Comparison of ENCODE assay signal across 9 cellular contexts in the genomic region with DNA sequence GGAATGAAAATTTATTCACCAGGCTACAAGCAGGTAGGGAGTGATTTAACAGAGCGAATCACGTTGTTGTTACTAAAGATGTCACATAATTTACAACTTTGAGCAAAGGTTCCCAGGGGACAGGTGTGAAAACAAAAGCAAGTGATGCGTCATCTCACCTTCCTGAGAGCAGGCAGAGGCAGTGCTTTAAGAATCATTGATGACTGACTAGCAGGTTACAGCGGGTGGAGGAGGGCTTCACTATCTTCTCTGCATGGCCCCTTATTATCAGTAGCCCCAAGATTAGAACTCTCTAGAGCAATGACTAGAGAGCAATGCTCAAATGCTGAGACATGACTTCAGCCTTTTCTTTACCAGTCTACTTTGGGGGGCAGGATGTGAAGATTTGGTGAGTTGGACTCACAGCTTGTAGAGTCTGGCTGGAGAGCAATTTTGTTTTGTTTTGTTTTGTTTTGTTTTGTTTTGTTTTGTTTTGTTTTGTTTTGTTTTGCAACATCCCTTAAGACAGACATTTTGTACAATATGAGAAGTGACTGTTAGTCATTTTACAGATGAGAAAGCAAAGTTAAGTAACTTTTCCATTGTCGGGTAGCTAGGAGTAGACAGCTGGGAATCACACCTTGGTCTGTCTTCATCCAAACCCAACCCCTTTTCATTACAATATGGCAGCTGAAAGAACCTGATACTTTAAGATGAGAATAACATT.
DNase-seq lines count a peak whose midpoint lies in the region; ATAC-seq and TF ChIP-seq lines count a peak whose summit lies in the region.
"Had no signal": no experiment of that assay in that cellular context is flagged by ENCODE, and none has a peak within 500 bp of the region (broad histone marks: within the 10 kb centered on the region; RNA-seq: fewer than 3 reads in every experiment).

No MANE protein-coding gene starts in this region.

- H3K9me2 ChIP-seq in SK-N-SH, result no peaks in the 10 kb centered on the region

- ATAC-seq in GM18508 (IDR thresholded peaks at IDR 0.05; ENCODE audit: insufficient read depth, unreplicated experiment), result peak; percentile 62
- peak; percentile 35 for ATAC-seq in GM19468 (IDR thresholded peaks at IDR 0.05; ENCODE audit: extremely low read depth, unreplicated experiment)
- ATAC-seq in HG03175 (IDR thresholded peaks at IDR 0.05; ENCODE audit: unreplicated experiment), result peak; percentile 94
- ATAC-seq in foreskin keratinocyte, result peak; percentile 47
- ATAC-seq in HG03039 (IDR thresholded peaks at IDR 0.05; ENCODE audit: unreplicated experiment), result no peak
- no peak for ATAC-seq in WTC11

- no peak for TF ChIP-seq EP300 in SK-N-SH (IDR thresholded peaks at IDR 0.05; ENCODE audit: borderline replicate concordance in 1 of 2, low read depth in 1 of 2, low read length in 1 of 2)

- no peak overlapping the region for H3K4me2 ChIP-seq in SK-N-SH

- H3K4me1 Mint-ChIP-seq in WTC11, result peaks cover 9% of the 10 kb centered on the region

- H3K79me2 ChIP-seq in SK-N-SH (ENCODE audit: insufficient read depth), result no peaks in the 10 kb centered on the region

- H3K27me3 Mint-ChIP-seq in WTC11 (ENCODE audit: low read depth), result peaks cover 48% of the 10 kb centered on the region

- H3K36me3 Mint-ChIP-seq in WTC11, result peaks cover 21% of the 10 kb centered on the region

- no peak overlapping the region for H3K4me3 ChIP-seq in SK-N-SH (ENCODE audit: low read depth in 2 of 2, low read length in 1 of 2)

- no peaks in the 10 kb centered on the region for H3K36me3 ChIP-seq in SK-N-SH (replicated peaks in 1 of 2; ENCODE audit: control insufficient read depth in 1 of 2, insufficient read depth in 2 of 2, low read length in 1 of 2)

- H3K4me3 Mint-ChIP-seq in WTC11, result no peak overlapping the region
- H3K4me3 Mint-ChIP-seq: H9 had no signal

- no peak for TF ChIP-seq CTCF in foreskin keratinocyte (conservative IDR thresholded peaks at IDR 0.05)
- no peak for TF ChIP-seq CTCF in WTC11 (IDR thresholded peaks at IDR 0.05)
- no peak for TF ChIP-seq CTCF in SK-N-SH (IDR thresholded peaks at IDR 0.05)

- POLR2A ChIA-PET in WTC11 (lab: Charles Lee), result no interaction called here
- POLR2A ChIA-PET in SK-N-SH (lab: Yijun Ruan, JAX), result no interaction called here

- no peak for TF ChIP-seq RAD21 in SK-N-SH (IDR thresholded peaks at IDR 0.05; ENCODE audit: low read length)

- no peaks in the 10 kb centered on the region for H4K20me1 ChIP-seq in SK-N-SH (ENCODE audit: insufficient read depth)

- no peak overlapping the region for H2AFZ ChIP-seq in SK-N-SH (ENCODE audit: low read depth)

- WGBS in SK-N-SH (ENCODE audit: low lambda C conversion rate), result 77% methylated on average over 5 of the region's 5 CpGs

- CTCF ChIA-PET in WTC11 (lab: Charles Lee) (interaction anchor here (1.6 kb wide), 1 partner anchor 15 kb away, joined by 5 read pairs; no protein-coding TSS in a partner anchor), SK-N-SH (lab: Yijun Ruan, JAX) (interaction anchor here (1.3 to 1.5 kb wide), 2 partner anchors 29 to 58 kb away, joined by 3 to 6 read pairs; no protein-coding TSS in a partner anchor)

- peaks cover 18% of the 10 kb centered on the region for H3F3A ChIP-seq in SK-N-SH (replicated peaks; ENCODE audit: insufficient read depth)

- DNase-seq in foreskin keratinocyte (peak; percentile 50 to 72), WTC11 (ENCODE audit: low spot score) (no peak), posterior cingulate gyrus (no peak), SK-N-SH (no peak)
- DNase-seq: H9 had no signal

- H3K9me3 Mint-ChIP-seq in WTC11, result peaks cover 34% of the 10 kb centered on the region

- H3K9me3 ChIP-seq in SK-N-SH, result no peaks in the 10 kb centered on the region

- H3K4me1 ChIP-seq in foreskin keratinocyte, result peaks cover 26% of the 10 kb centered on the region
- H3K4me1 ChIP-seq in SK-N-SH (ENCODE audit: control insufficient read depth in 1 of 2, insufficient read depth in 2 of 2, low read depth in 1 of 2, low read length in 1 of 2), result peaks cover 0 to 5% of the 10 kb centered on the region in 2 experiments; a peak in 1 of 4 replicates

- no peaks in the 10 kb centered on the region for H3K27me3 ChIP-seq in foreskin keratinocyte
- H3K27me3 ChIP-seq in SK-N-SH (ENCODE audit: insufficient read depth), result no peaks in the 10 kb centered on the region

- intact Hi-C loops in posterior cingulate gyrus (cut with DNase I), result no loop called here

- H3K27ac ChIP-seq in foreskin keratinocyte, result peak overlapping the region; percentile 43
- no peak overlapping the region for H3K27ac ChIP-seq in SK-N-SH (ENCODE audit: low read depth in 2 of 2, low read length in 1 of 2)

- no peak overlapping the region for H3K27ac Mint-ChIP-seq in WTC11
- H3K27ac Mint-ChIP-seq: H9 had no signal

- no peak overlapping the region for H3K9ac ChIP-seq in SK-N-SH

TF ChIP-seq in WTC11, 78 proteins besides CTCF, POLR2A, EP300 and RAD21:
- TF ChIP-seq AR (CRISPR knock-in tag; IDR thresholded peaks at IDR 0.05) (no peak), TCF7 (CRISPR knock-in tag; IDR thresholded peaks at IDR 0.05; ENCODE audit: low read depth) (no peak), MLX (CRISPR knock-in tag; IDR thresholded peaks at IDR 0.05) (no peak), CREM (CRISPR knock-in tag; IDR thresholded peaks at IDR 0.05) (no peak), MYBL2 (CRISPR knock-in tag; IDR thresholded peaks at IDR 0.05) (no peak), GABPB1 (CRISPR knock-in tag; IDR thresholded peaks at IDR 0.05) (no peak), HMGA2 (CRISPR knock-in tag; IDR thresholded peaks at IDR 0.05) (no peak)

TF ChIP-seq in SK-N-SH, 30 proteins besides CTCF, POLR2A, EP300 and RAD21 (continues in another document):
- no peak for TF ChIP-seq RCOR1 (IDR thresholded peaks at IDR 0.05; ENCODE audit: low read length)
- TF ChIP-seq, protein P1, sequence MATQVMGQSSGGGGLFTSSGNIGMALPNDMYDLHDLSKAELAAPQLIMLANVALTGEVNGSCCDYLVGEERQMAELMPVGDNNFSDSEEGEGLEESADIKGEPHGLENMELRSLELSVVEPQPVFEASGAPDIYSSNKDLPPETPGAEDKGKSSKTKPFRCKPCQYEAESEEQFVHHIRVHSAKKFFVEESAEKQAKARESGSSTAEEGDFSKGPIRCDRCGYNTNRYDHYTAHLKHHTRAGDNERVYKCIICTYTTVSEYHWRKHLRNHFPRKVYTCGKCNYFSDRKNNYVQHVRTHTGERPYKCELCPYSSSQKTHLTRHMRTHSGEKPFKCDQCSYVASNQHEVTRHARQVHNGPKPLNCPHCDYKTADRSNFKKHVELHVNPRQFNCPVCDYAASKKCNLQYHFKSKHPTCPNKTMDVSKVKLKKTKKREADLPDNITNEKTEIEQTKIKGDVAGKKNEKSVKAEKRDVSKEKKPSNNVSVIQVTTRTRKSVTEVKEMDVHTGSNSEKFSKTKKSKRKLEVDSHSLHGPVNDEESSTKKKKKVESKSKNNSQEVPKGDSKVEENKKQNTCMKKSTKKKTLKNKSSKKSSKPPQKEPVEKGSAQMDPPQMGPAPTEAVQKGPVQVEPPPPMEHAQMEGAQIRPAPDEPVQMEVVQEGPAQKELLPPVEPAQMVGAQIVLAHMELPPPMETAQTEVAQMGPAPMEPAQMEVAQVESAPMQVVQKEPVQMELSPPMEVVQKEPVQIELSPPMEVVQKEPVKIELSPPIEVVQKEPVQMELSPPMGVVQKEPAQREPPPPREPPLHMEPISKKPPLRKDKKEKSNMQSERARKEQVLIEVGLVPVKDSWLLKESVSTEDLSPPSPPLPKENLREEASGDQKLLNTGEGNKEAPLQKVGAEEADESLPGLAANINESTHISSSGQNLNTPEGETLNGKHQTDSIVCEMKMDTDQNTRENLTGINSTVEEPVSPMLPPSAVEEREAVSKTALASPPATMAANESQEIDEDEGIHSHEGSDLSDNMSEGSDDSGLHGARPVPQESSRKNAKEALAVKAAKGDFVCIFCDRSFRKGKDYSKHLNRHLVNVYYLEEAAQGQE (IDR thresholded peaks at IDR 0.05; ENCODE audit: low read depth, low read length), result no peak
- no peak for TF ChIP-seq CHD2 (IDR thresholded peaks at IDR 0.05; ENCODE audit: low read length, partially characterized antibody)
- TF ChIP-seq, protein P2, sequence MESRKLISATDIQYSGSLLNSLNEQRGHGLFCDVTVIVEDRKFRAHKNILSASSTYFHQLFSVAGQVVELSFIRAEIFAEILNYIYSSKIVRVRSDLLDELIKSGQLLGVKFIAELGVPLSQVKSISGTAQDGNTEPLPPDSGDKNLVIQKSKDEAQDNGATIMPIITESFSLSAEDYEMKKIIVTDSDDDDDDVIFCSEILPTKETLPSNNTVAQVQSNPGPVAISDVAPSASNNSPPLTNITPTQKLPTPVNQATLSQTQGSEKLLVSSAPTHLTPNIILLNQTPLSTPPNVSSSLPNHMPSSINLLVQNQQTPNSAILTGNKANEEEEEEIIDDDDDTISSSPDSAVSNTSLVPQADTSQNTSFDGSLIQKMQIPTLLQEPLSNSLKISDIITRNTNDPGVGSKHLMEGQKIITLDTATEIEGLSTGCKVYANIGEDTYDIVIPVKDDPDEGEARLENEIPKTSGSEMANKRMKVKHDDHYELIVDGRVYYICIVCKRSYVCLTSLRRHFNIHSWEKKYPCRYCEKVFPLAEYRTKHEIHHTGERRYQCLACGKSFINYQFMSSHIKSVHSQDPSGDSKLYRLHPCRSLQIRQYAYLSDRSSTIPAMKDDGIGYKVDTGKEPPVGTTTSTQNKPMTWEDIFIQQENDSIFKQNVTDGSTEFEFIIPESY (IDR thresholded peaks at IDR 0.05; ENCODE audit: borderline replicate concordance, low read depth), result no peak
- no peak for TF ChIP-seq NFIC (IDR thresholded peaks at IDR 0.05; ENCODE audit: borderline replicate concordance)
- no peak for TF ChIP-seq YY1 (IDR thresholded peaks at IDR 0.05; ENCODE audit: low read depth)
- no peak for TF ChIP-seq RFX5 (IDR thresholded peaks at IDR 0.05; ENCODE audit: low read length)
- TF ChIP-seq RXRA (IDR thresholded peaks at IDR 0.05; ENCODE audit: borderline replicate concordance, low read depth), result no peak
- TF ChIP-seq SIN3A (IDR thresholded peaks at IDR 0.05; ENCODE audit: borderline replicate concordance, low read depth, low read length), result no peak
- no peak for TF ChIP-seq GATA2 (CRISPR knock-in tag; IDR thresholded peaks at IDR 0.05)
- no peak for TF ChIP-seq TEAD4 (IDR thresholded peaks at IDR 0.05; ENCODE audit: borderline replicate concordance, insufficient read depth)
- TF ChIP-seq FOXJ3 (CRISPR knock-in tag; IDR thresholded peaks at IDR 0.05), result no peak
- no peak for TF ChIP-seq MEF2A (IDR thresholded peaks at IDR 0.05; ENCODE audit: borderline replicate concordance, low read depth)
- TF ChIP-seq, protein P3, sequence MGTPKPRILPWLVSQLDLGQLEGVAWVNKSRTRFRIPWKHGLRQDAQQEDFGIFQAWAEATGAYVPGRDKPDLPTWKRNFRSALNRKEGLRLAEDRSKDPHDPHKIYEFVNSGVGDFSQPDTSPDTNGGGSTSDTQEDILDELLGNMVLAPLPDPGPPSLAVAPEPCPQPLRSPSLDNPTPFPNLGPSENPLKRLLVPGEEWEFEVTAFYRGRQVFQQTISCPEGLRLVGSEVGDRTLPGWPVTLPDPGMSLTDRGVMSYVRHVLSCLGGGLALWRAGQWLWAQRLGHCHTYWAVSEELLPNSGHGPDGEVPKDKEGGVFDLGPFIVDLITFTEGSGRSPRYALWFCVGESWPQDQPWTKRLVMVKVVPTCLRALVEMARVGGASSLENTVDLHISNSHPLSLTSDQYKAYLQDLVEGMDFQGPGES (IDR thresholded peaks at IDR 0.05; ENCODE audit: low read depth, low read length), result no peak

Comparison
In these comparisons a context has a peak if more than half of its experiments do, and no peak if none do; other contexts are left out.
1. ATAC-seq: peak in GM18508 (single experiment), GM19468 (single experiment), HG03175 (single experiment) and foreskin keratinocyte (single experiment); none in HG03039 (single experiment) and WTC11 (single experiment).
2. DNase-seq: peak in foreskin keratinocyte (2 of 2); none in WTC11 (single experiment), posterior cingulate gyrus (0 of 10) and SK-N-SH (single experiment).